8 cellular contexts compared by ENCODE assay signal in genomic region chr3:167735233-167736107, GRCh38. TPM values are rescaled to one million over a fixed set of nuclear protein-coding genes. Genes with fewer than 3 reads are reported as not detected.
DNase-seq lines count a peak whose midpoint lies in the region; ATAC-seq and TF ChIP-seq lines count a peak whose summit lies in the region.

Gene SERPINI1 (plus strand): TSS chr3:167735721. CDS start chr3:167789129, 53,408 bp downstream.

- DNase-seq in DMS53 treated with DMSO at 0.1 percent for 48 hours (lab: John Stamatoyannopoulos, UW; ENCODE audit: unreplicated experiment) (peak; percentile 91), OCI-M2 (lab: John Stamatoyannopoulos, UW; ENCODE audit: unreplicated experiment) (peak; percentile 49), activated T-helper 1 cell treated with Interleukin-2 at 50 U/mL for 16 hours (ENCODE audit: low read depth) (peak; percentile 64), fibroblast of mammary gland (ENCODE audit: low read depth) (peak; percentile 88)
- peak in 3 of 9 donors; percentile 55 to 73 (median 67) for DNase-seq in naive thymus-derived CD4-positive, alpha-beta T cell

- H3K4me1 ChIP-seq in naive thymus-derived CD4-positive, alpha-beta T cell (ENCODE audit: control insufficient read depth in 2 of 2, insufficient read depth in 2 of 2, low read length in 2 of 2), result peaks cover 18 to 24% of the 10 kb centered on the region in 2 donors

- H3K4me1 Mint-ChIP-seq in IgD-negative memory B cell, result peaks cover 25 to 35% (median 32%) of the 10 kb centered on the region in 3 donors
- peaks cover 6 to 29% (median 15%) of the 10 kb centered on the region in 7 donors for H3K4me1 Mint-ChIP-seq in naive thymus-derived CD4-positive, alpha-beta T cell
- H3K4me1 Mint-ChIP-seq in stimulated activated memory B cell treated with anti-CD40 and anti-IgM and Interleukin-4, amounts not matched to agents 10 μg/mL and 1 μg/mL and 100 μg/mL, for 72 hours, result peaks cover 34% of the 10 kb centered on the region

- H3K27me3 Mint-ChIP-seq in IgD-negative memory B cell, result no peaks in the 10 kb centered on the region
- no peaks in the 10 kb centered on the region for H3K27me3 Mint-ChIP-seq in naive thymus-derived CD4-positive, alpha-beta T cell
- H3K27me3 Mint-ChIP-seq in stimulated activated memory B cell treated with anti-CD40 and anti-IgM and Interleukin-4, amounts not matched to agents 10 μg/mL and 1 μg/mL and 100 μg/mL, for 72 hours, result no peaks in the 10 kb centered on the region

- intact Hi-C loops in naive thymus-derived CD4-positive, alpha-beta T cell (cut with micrococcal nuclease), result loop anchor here (1.0 to 10.0 kb wide), 5 partner anchors 15 to 359 kb away; partner anchors contain the start of genes GOLIM4 (in 1 of the 2) and ZBBX (in 1 of the 2)

- CTCF ChIA-PET in naive thymus-derived CD4-positive, alpha-beta T cell (lab: Charles Lee), result interaction anchor here (0.6 kb wide), 1 partner anchor 11 kb away, joined by 7 read pairs; no protein-coding TSS in a partner anchor

- no peak within 1 kb of the TSS for H3K4me3 Mint-ChIP-seq in IgD-negative memory B cell
- peak within 1 kb of the TSS in 1 of 10 donors; percentile 51 for H3K4me3 Mint-ChIP-seq in naive thymus-derived CD4-positive, alpha-beta T cell
- H3K4me3 Mint-ChIP-seq in stimulated activated memory B cell treated with anti-CD40 and anti-IgM and Interleukin-4, amounts not matched to agents 10 μg/mL and 1 μg/mL and 100 μg/mL, for 72 hours, result peak within 1 kb of the TSS; percentile 49

- peak within 1 kb of the TSS; percentile 78 for H3K27ac ChIP-seq in naive thymus-derived CD4-positive, alpha-beta T cell (ENCODE audit: low read depth, low read length)

- ATAC-seq in GM21619 (IDR thresholded peaks at IDR 0.05; ENCODE audit: unreplicated experiment), result peak; percentile 60
- ATAC-seq in naive thymus-derived CD4-positive, alpha-beta T cell, result peak; percentile 55
- ATAC-seq in stimulated activated memory B cell treated with anti-CD40 and anti-IgM and Interleukin-4, amounts not matched to agents 10 μg/mL and 1 μg/mL and 100 μg/mL, for 72 hours, result peak; percentile 75

- no peak for TF ChIP-seq CTCF in fibroblast of mammary gland (conservative IDR thresholded peaks at IDR 0.05; ENCODE audit: control insufficient read depth, insufficient read depth, low read depth, low read length)

- H3K9me3 ChIP-seq in naive thymus-derived CD4-positive, alpha-beta T cell (ENCODE audit: control insufficient read depth in 2 of 3, low read length in 3 of 3), result no peaks in the 10 kb centered on the region

- H3K4me3 ChIP-seq in fibroblast of mammary gland (ENCODE audit: control insufficient read depth, low read depth, low read length), result peak within 1 kb of the TSS; percentile 89
- H3K4me3 ChIP-seq in naive thymus-derived CD4-positive, alpha-beta T cell (ENCODE audit: low read length), result peak within 1 kb of the TSS; percentile 90

- H3K36me3 ChIP-seq in naive thymus-derived CD4-positive, alpha-beta T cell (ENCODE audit: control insufficient read depth in 2 of 3, insufficient read depth in 3 of 3, low read length in 3 of 3), result peaks cover 0 to 4% (median 0%) of the 10 kb centered on the region in 3 experiments

- H3K27me3 ChIP-seq in naive thymus-derived CD4-positive, alpha-beta T cell (ENCODE audit: control insufficient read depth in 2 of 2, insufficient read depth in 2 of 2, low read length in 2 of 2), result no peaks in the 10 kb centered on the region

- no peaks in the 10 kb centered on the region for H3K9me3 Mint-ChIP-seq in IgD-negative memory B cell
- no peaks in the 10 kb centered on the region for H3K9me3 Mint-ChIP-seq in naive thymus-derived CD4-positive, alpha-beta T cell
- H3K9me3 Mint-ChIP-seq in stimulated activated memory B cell treated with anti-CD40 and anti-IgM and Interleukin-4, amounts not matched to agents 10 μg/mL and 1 μg/mL and 100 μg/mL, for 72 hours, result no peaks in the 10 kb centered on the region

- H3K36me3 Mint-ChIP-seq in IgD-negative memory B cell, result peaks cover 5% of the 10 kb centered on the region
- peaks cover 0 to 11% (median 0%) of the 10 kb centered on the region in 5 donors for H3K36me3 Mint-ChIP-seq in naive thymus-derived CD4-positive, alpha-beta T cell
- peaks cover 10% of the 10 kb centered on the region for H3K36me3 Mint-ChIP-seq in stimulated activated memory B cell treated with anti-CD40 and anti-IgM and Interleukin-4, amounts not matched to agents 10 μg/mL and 1 μg/mL and 100 μg/mL, for 72 hours

- H3K27ac Mint-ChIP-seq in IgD-negative memory B cell, result no peak within 1 kb of the TSS
- H3K27ac Mint-ChIP-seq in naive thymus-derived CD4-positive, alpha-beta T cell, result peak within 1 kb of the TSS in 1 of 9 donors; percentile 29
- no peak within 1 kb of the TSS for H3K27ac Mint-ChIP-seq in stimulated activated memory B cell treated with anti-CD40 and anti-IgM and Interleukin-4, amounts not matched to agents 10 μg/mL and 1 μg/mL and 100 μg/mL, for 72 hours

- POLR2A ChIA-PET in naive thymus-derived CD4-positive, alpha-beta T cell (lab: Charles Lee), result interaction anchor here (0.5 to 1.8 kb wide), 5 partner anchors 12 to 35 kb away, joined by 3 read pairs; no protein-coding TSS in a partner anchor

RNA-seq across cellular contexts. Expression of gene SERPINI1, which starts in this region (rescaled TPM):
- polyA plus RNA-seq in IgD-negative memory B cell, result 19.1 TPM
- total RNA-seq in naive thymus-derived CD4-positive, alpha-beta T cell, result 1 to 10 TPM; 1.3 to 4.1 (median 3.5) TPM
- polyA plus RNA-seq in naive thymus-derived CD4-positive, alpha-beta T cell, result 1 to 10 TPM; 5.9 to 6.8 TPM
